ENCODE assay signal across 26 cellular contexts in genomic region chr12:28066879-28067278, GRCh38.
DNase-seq lines count a peak whose midpoint lies in the region; ATAC-seq, FAIRE-seq and TF ChIP-seq lines count a peak whose summit lies in the region.
"Had no signal": no experiment of that assay in that cellular context is flagged by ENCODE, and none has a peak within 500 bp of the region (broad histone marks: within the 10 kb centered on the region; RNA-seq: fewer than 3 reads in every experiment).

No MANE protein-coding gene starts in this region.

- no peak overlapping the region for H3K4me2 ChIP-seq in GM23248 (ENCODE audit: unreplicated experiment)
- H3K4me2 ChIP-seq: BLaER1 had no signal

- no peak for TF ChIP-seq CTCF in bronchial epithelial cell (IDR thresholded peaks at IDR 0.05; ENCODE audit: insufficient read depth, low read length, severe bottlenecking)
- TF ChIP-seq CTCF in mesothelial cell of epicardium (IDR thresholded peaks at IDR 0.05; ENCODE audit: unreplicated experiment), result no peak

- H3K4me1 ChIP-seq in GM23248 (ENCODE audit: insufficient read depth) (no peaks in the 10 kb centered on the region), aorta (ENCODE audit: control insufficient read depth in 1 of 2, insufficient read depth in 2 of 2, low read length in 2 of 2) (peaks cover 0 to 2% of the 10 kb centered on the region in 2 donors)
- H3K4me1 ChIP-seq: BE2C, BLaER1 had no signal

- no peaks in the 10 kb centered on the region for H3K79me2 ChIP-seq in GM23248 (ENCODE audit: insufficient read depth)

- H3K4me3 Mint-ChIP-seq in activated T-helper 17 cell treated with anti-CD3 and anti-CD28 coated beads, Interleukin-2, amount 50 U/mL, for 72 hours, result no peak overlapping the region
- no peak overlapping the region for H3K4me3 Mint-ChIP-seq in mesothelial cell of epicardium
- H3K4me3 Mint-ChIP-seq: CD14-positive monocyte; CD4-positive, alpha-beta memory T cell; CD4-positive, CD25-positive, alpha-beta regulatory T cell; CD8-positive, alpha-beta memory T cell had no signal

- H3K36me3 Mint-ChIP-seq in activated T-helper 17 cell treated with anti-CD3 and anti-CD28 coated beads, Interleukin-2, amount 50 U/mL, for 72 hours (ENCODE audit: low read depth), result no peaks in the 10 kb centered on the region
- H3K36me3 Mint-ChIP-seq in mesothelial cell of epicardium, result peaks cover 22% of the 10 kb centered on the region
- H3K36me3 Mint-ChIP-seq: CD14-positive monocyte; CD4-positive, alpha-beta memory T cell; CD4-positive, CD25-positive, alpha-beta regulatory T cell had no signal

- H3K27ac ChIP-seq in GM23248 (no peak overlapping the region), aorta (ENCODE audit: low read depth in 1 of 2, low read length in 2 of 2) (no peak overlapping the region)
- H3K27ac ChIP-seq: BLaER1 had no signal

- H3K9me3 ChIP-seq in GM23248 (ENCODE audit: low read depth) (peaks cover 3% of the 10 kb centered on the region), aorta (ENCODE audit: control insufficient read depth, low read length) (peaks cover 2% of the 10 kb centered on the region)
- H3K9me3 ChIP-seq: BE2C, BLaER1 had no signal

- H2AFZ ChIP-seq in GM23248, result no peak overlapping the region

- H3K36me3 ChIP-seq in GM23248 (ENCODE audit: low read depth) (no peaks in the 10 kb centered on the region), bronchial epithelial cell (ENCODE audit: control insufficient read depth, insufficient read depth, low read length) (no peaks in the 10 kb centered on the region), aorta (ENCODE audit: control insufficient read depth in 1 of 2, insufficient read depth in 2 of 2, low read length in 1 of 2) (no peaks in the 10 kb centered on the region)
- H3K36me3 ChIP-seq: BE2C, BLaER1 had no signal

- 93 to 94% methylated on average over 1 of the region's 1 CpG for WGBS in GM23248 (ENCODE audit: low coverage in 1 of 2, low lambda C conversion rate in 2 of 2, missing lambda C conversion rate in 2 of 2), 2 experiments
- 96 to 100% methylated on average over 1 of the region's 1 CpG for WGBS in aorta, 2 donors

- H3K4me3 ChIP-seq in GM23248 (no peak overlapping the region), bronchial epithelial cell (ENCODE audit: low read depth, low read length) (no peak overlapping the region), aorta (ENCODE audit: low read length in 2 of 2) (no peak overlapping the region)
- H3K4me3 ChIP-seq: BLaER1, GM12878 had no signal

- DNase-seq in GM23248 (peak; percentile 32), bronchial epithelial cell (ENCODE audit: low read depth) (peak; percentile 49), mesothelial cell of epicardium (ENCODE audit: low spot score in 2 of 2, unreplicated experiment in 2 of 2) (no peak), activated gamma-delta T cell (lab: John Stamatoyannopoulos, UW) (no peak), aorta (no peak)
- DNase-seq: 8988T; ACHN; BE2C; C1 segment of cervical spinal cord; CD4-positive, alpha-beta memory T cell; CD4-positive, CD25-positive, alpha-beta regulatory T cell; CD8-positive, alpha-beta memory T cell; COR-L47; DMS 273 treated with DMSO at 0.1 percent for 48 hours; DMS153; DMS53; EL; GDM1 had no signal

- H3F3A ChIP-seq in GM23248 (ENCODE audit: insufficient read depth), result no peaks in the 10 kb centered on the region

- intact Hi-C loops in aorta (cut with DNase I), result no loop called here

- H3K9ac ChIP-seq in GM23248, result no peak overlapping the region
- H3K9ac ChIP-seq: BLaER1 had no signal

- in situ Hi-C loops in GM23248 (cut with MboI), result no loop called here

- H3K27me3 ChIP-seq in GM23248 (replicated peaks; ENCODE audit: insufficient read depth), result no peaks in the 10 kb centered on the region
- no peaks in the 10 kb centered on the region for H3K27me3 ChIP-seq in bronchial epithelial cell (ENCODE audit: control insufficient read depth, insufficient read depth, low read length)
- H3K27me3 ChIP-seq in aorta (ENCODE audit: control insufficient read depth in 1 of 2, insufficient read depth in 2 of 2, low read length in 1 of 2), result no peaks in the 10 kb centered on the region
- H3K27me3 ChIP-seq: BE2C, BLaER1 had no signal

- H3K4me1 Mint-ChIP-seq in activated T-helper 17 cell treated with anti-CD3 and anti-CD28 coated beads, Interleukin-2, amount 50 U/mL, for 72 hours, result peaks cover 4% of the 10 kb centered on the region
- peaks cover 48% of the 10 kb centered on the region for H3K4me1 Mint-ChIP-seq in mesothelial cell of epicardium
- H3K4me1 Mint-ChIP-seq: CD14-positive monocyte; CD8-positive, alpha-beta memory T cell had no signal

- H3K27ac Mint-ChIP-seq in activated T-helper 17 cell treated with anti-CD3 and anti-CD28 coated beads, Interleukin-2, amount 50 U/mL, for 72 hours, result peak overlapping the region; percentile 47
- H3K27ac Mint-ChIP-seq in mesothelial cell of epicardium, result peak overlapping the region; percentile 27
- H3K27ac Mint-ChIP-seq: CD4-positive, alpha-beta memory T cell; CD4-positive, CD25-positive, alpha-beta regulatory T cell; CD8-positive, alpha-beta memory T cell had no signal

- H3K9me3 Mint-ChIP-seq in activated T-helper 17 cell treated with anti-CD3 and anti-CD28 coated beads, Interleukin-2, amount 50 U/mL, for 72 hours, result no peaks in the 10 kb centered on the region
- peaks cover 31% of the 10 kb centered on the region for H3K9me3 Mint-ChIP-seq in mesothelial cell of epicardium

- H3K27me3 Mint-ChIP-seq in activated T-helper 17 cell treated with anti-CD3 and anti-CD28 coated beads, Interleukin-2, amount 50 U/mL, for 72 hours, result no peaks in the 10 kb centered on the region
- H3K27me3 Mint-ChIP-seq in mesothelial cell of epicardium (ENCODE audit: low read depth), result no peaks in the 10 kb centered on the region
- H3K27me3 Mint-ChIP-seq: CD4-positive, alpha-beta memory T cell; CD4-positive, CD25-positive, alpha-beta regulatory T cell had no signal

- no peaks in the 10 kb centered on the region for H4K20me1 ChIP-seq in GM23248 (ENCODE audit: insufficient read depth)
- H4K20me1 ChIP-seq: BLaER1 had no signal

- no peak for ATAC-seq in activated T-helper 17 cell treated with anti-CD3 and anti-CD28 coated beads, Interleukin-2, amount 50 U/mL, for 72 hours (replicated peaks)
- ATAC-seq in GM18870 (IDR thresholded peaks at IDR 0.05; ENCODE audit: unreplicated experiment), result no peak
- ATAC-seq in HG03565 (IDR thresholded peaks at IDR 0.05; ENCODE audit: unreplicated experiment), result no peak
- no peak for ATAC-seq in aorta (ENCODE audit: low FRiP score)

- FAIRE-seq in bronchial epithelial cell (lab: Jason Lieb, UNC), result no peak
- FAIRE-seq: A204.1, GM12878, GM12892 had no signal

- H3K9me2 ChIP-seq in GM23248 (ENCODE audit: insufficient read depth), result no peaks in the 10 kb centered on the region

Comparison
In these comparisons a context has a peak if more than half of its experiments do, and no peak if none do; other contexts are left out.
1. DNase-seq: peak in GM23248 (single experiment) and bronchial epithelial cell (single experiment); none in mesothelial cell of epicardium (0 of 2), activated gamma-delta T cell (single experiment) and aorta (0 of 2).